ENCODE assay signal across 30 cellular contexts in genomic region chr9:108683245-108683644, GRCh38.
"Had no signal": no experiment of that assay in that cellular context is flagged by ENCODE, and none has a peak within 500 bp of the region (broad histone marks: within the 10 kb centered on the region; RNA-seq: fewer than 3 reads in every experiment).

No MANE protein-coding gene starts in this region.

- ATAC-seq: activated CD4-positive, alpha-beta T cell treated with anti-CD3 and anti-CD28 coated beads for 36 hours; activated CD8-positive, alpha-beta memory T cell treated with anti-CD3 and anti-CD28 coated beads, Interleukin-2, amount 10 ng/mL, durations not matched to agents 7 days and 5 days; activated CD8-positive, alpha-beta T cell treated with anti-CD3 and anti-CD28 coated beads, Interleukin-2, amount 10 ng/mL, durations not matched to agents 7 days and 5 days; activated naive CD4-positive, alpha-beta T cell treated with anti-CD3 and anti-CD28 coated beads, Interleukin-2, amount 50 U/mL, for 72 hours; esophagus mucosa; gastroesophageal sphincter; T-helper 17 cell had no signal

- H3K27me3 Mint-ChIP-seq: activated CD4-positive, alpha-beta memory T cell treated with anti-CD3 and anti-CD28 coated beads for 36 hours; activated CD4-positive, alpha-beta T cell treated with anti-CD3 and anti-CD28 coated beads for 36 hours; activated CD4-positive, alpha-beta T cell treated with anti-CD3 and anti-CD28 coated beads, Interleukin-2, amount 10 ng/mL, durations not matched to agents 24 days and 14 days; activated CD8-positive, alpha-beta memory T cell treated with anti-CD3 and anti-CD28 coated beads, Interleukin-2, amount 10 ng/mL, durations not matched to agents 7 days and 5 days; activated naive CD4-positive, alpha-beta T cell treated with anti-CD3 and anti-CD28 coated beads, Interleukin-2, amount 10 ng/mL, durations not matched to agents 7 days and 5 days; activated naive CD8-positive, alpha-beta T cell treated with anti-CD3 and anti-CD28 coated beads, Interleukin-2, amount 10 ng/mL, durations not matched to agents 7 days and 5 days; brain had no signal

- H3K9me3 ChIP-seq: ascending aorta, colonic mucosa had no signal

- H3K36me3 ChIP-seq: ascending aorta, breast epithelium, cardiac muscle cell, colonic mucosa, gastroesophageal sphincter had no signal

- H3K27me3 ChIP-seq: ascending aorta, breast epithelium, cardiac muscle cell, colonic mucosa had no signal

- H3K27ac ChIP-seq: ascending aorta, breast epithelium, cardiac muscle cell, colonic mucosa, gastroesophageal sphincter had no signal

- H3K4me1 Mint-ChIP-seq: activated CD4-positive, alpha-beta T cell treated with anti-CD3 and anti-CD28 coated beads for 36 hours; activated CD4-positive, alpha-beta T cell treated with anti-CD3 and anti-CD28 coated beads, Interleukin-2, amount 10 ng/mL, durations not matched to agents 24 days and 14 days; activated CD8-positive, alpha-beta memory T cell treated with anti-CD3 and anti-CD28 coated beads, Interleukin-2, amount 10 ng/mL, durations not matched to agents 7 days and 5 days; activated naive CD4-positive, alpha-beta T cell treated with anti-CD3 and anti-CD28 coated beads, Interleukin-2, amount 10 ng/mL, durations not matched to agents 7 days and 5 days; activated naive CD8-positive, alpha-beta T cell treated with anti-CD3 and anti-CD28 coated beads, Interleukin-2, amount 10 ng/mL, durations not matched to agents 7 days and 5 days; T-helper 17 cell had no signal

- H3K27ac Mint-ChIP-seq: activated CD4-positive, alpha-beta memory T cell treated with anti-CD3 and anti-CD28 coated beads for 36 hours; activated CD4-positive, alpha-beta T cell treated with anti-CD3 and anti-CD28 coated beads for 36 hours; activated CD4-positive, alpha-beta T cell treated with anti-CD3 and anti-CD28 coated beads, Interleukin-2, amount 10 ng/mL, durations not matched to agents 24 days and 14 days; activated CD8-positive, alpha-beta memory T cell treated with anti-CD3 and anti-CD28 coated beads, Interleukin-2, amount 10 ng/mL, durations not matched to agents 7 days and 5 days; activated CD8-positive, alpha-beta T cell treated with anti-CD3 and anti-CD28 coated beads, Interleukin-2, amount 10 ng/mL, durations not matched to agents 7 days and 5 days; activated naive CD4-positive, alpha-beta T cell treated with anti-CD3 and anti-CD28 coated beads, Interleukin-2, amount 10 ng/mL, durations not matched to agents 7 days and 5 days; activated naive CD4-positive, alpha-beta T cell treated with anti-CD3 and anti-CD28 coated beads, Interleukin-2, amount 50 U/mL, for 72 hours; activated naive CD8-positive, alpha-beta T cell treated with anti-CD3 and anti-CD28 coated beads, Interleukin-2, amount 10 ng/mL, durations not matched to agents 7 days and 5 days; activated T-helper 1 cell treated with anti-CD3 and anti-CD28 coated beads, Interleukin-12 subunit alpha, Interleukin-12 subunit beta, Interleukin-2, Interleukin-4 antibody, amounts not matched to agents 30 ng/mL and 10 ng/mL and 1 ng/mL, durations not matched to agents 14 hours and 24 hours and 36 hours; brain; endodermal cell; T-helper 17 cell had no signal

- H3K4me1 ChIP-seq: ascending aorta, breast epithelium, colonic mucosa, gastroesophageal sphincter had no signal

- H3K36me3 Mint-ChIP-seq: activated CD4-positive, alpha-beta memory T cell treated with anti-CD3 and anti-CD28 coated beads for 36 hours; activated CD8-positive, alpha-beta memory T cell treated with anti-CD3 and anti-CD28 coated beads, Interleukin-2, amount 10 ng/mL, durations not matched to agents 7 days and 5 days; activated naive CD4-positive, alpha-beta T cell treated with anti-CD3 and anti-CD28 coated beads, Interleukin-2, amount 10 ng/mL, durations not matched to agents 7 days and 5 days; activated naive CD4-positive, alpha-beta T cell treated with anti-CD3 and anti-CD28 coated beads, Interleukin-2, amount 50 U/mL, for 72 hours; activated naive CD8-positive, alpha-beta T cell treated with anti-CD3 and anti-CD28 coated beads, Interleukin-2, amount 10 ng/mL, durations not matched to agents 7 days and 5 days; brain had no signal

- H3K4me3 ChIP-seq: ascending aorta, breast epithelium, cardiac muscle cell, colonic mucosa, gastroesophageal sphincter had no signal

- H3K4me3 Mint-ChIP-seq: activated CD4-positive, alpha-beta memory T cell treated with anti-CD3 and anti-CD28 coated beads for 36 hours; activated CD4-positive, alpha-beta T cell treated with anti-CD3 and anti-CD28 coated beads for 36 hours; activated CD4-positive, alpha-beta T cell treated with anti-CD3 and anti-CD28 coated beads, Interleukin-2, amount 10 ng/mL, durations not matched to agents 24 days and 14 days; activated CD8-positive, alpha-beta memory T cell treated with anti-CD3 and anti-CD28 coated beads, Interleukin-2, amount 10 ng/mL, durations not matched to agents 7 days and 5 days; activated CD8-positive, alpha-beta T cell treated with anti-CD3 and anti-CD28 coated beads, Interleukin-2, amount 10 ng/mL, durations not matched to agents 7 days and 5 days; activated naive CD4-positive, alpha-beta T cell treated with anti-CD3 and anti-CD28 coated beads, Interleukin-2, amount 10 ng/mL, durations not matched to agents 7 days and 5 days; activated naive CD8-positive, alpha-beta T cell treated with anti-CD3 and anti-CD28 coated beads, Interleukin-2, amount 10 ng/mL, durations not matched to agents 7 days and 5 days; activated T-helper 1 cell treated with anti-CD3 and anti-CD28 coated beads, Interleukin-12 subunit alpha, Interleukin-12 subunit beta, Interleukin-2, Interleukin-4 antibody, amounts not matched to agents 30 ng/mL and 10 ng/mL and 1 ng/mL, durations not matched to agents 14 hours and 24 hours and 36 hours; brain; endodermal cell; T-helper 17 cell had no signal

- DNase-seq: activated CD4-positive, alpha-beta memory T cell treated with anti-CD3 and anti-CD28 coated beads for 36 hours; activated CD4-positive, alpha-beta T cell treated with anti-CD3 and anti-CD28 coated beads for 36 hours; activated CD4-positive, alpha-beta T cell treated with anti-CD3 and anti-CD28 coated beads, Interleukin-2, amount 10 ng/mL, durations not matched to agents 24 days and 14 days; activated CD4-positive, CD25-positive, alpha-beta regulatory T cell; activated CD4-positive, CD25-positive, alpha-beta regulatory T cell treated with anti-CD3 and anti-CD28 coated beads, Interleukin-2, amount 50 U/mL, for 72 hours; activated CD8-positive, alpha-beta memory T cell treated with anti-CD3 and anti-CD28 coated beads, Interleukin-2, amount 10 ng/mL, durations not matched to agents 7 days and 5 days; activated CD8-positive, alpha-beta memory T cell treated with anti-CD3 and anti-CD28 coated beads, Interleukin-2, amount 50 U/mL, for 4 hours; activated CD8-positive, alpha-beta T cell treated with anti-CD3 and anti-CD28 coated beads, Interleukin-2, amount 10 ng/mL, durations not matched to agents 7 days and 5 days; activated gamma-delta T cell; activated naive CD4-positive, alpha-beta T cell; activated naive CD4-positive, alpha-beta T cell treated with anti-CD3 and anti-CD28 coated beads, Interleukin-2, amount 10 ng/mL, durations not matched to agents 7 days and 5 days; activated naive CD8-positive, alpha-beta T cell treated with anti-CD3 and anti-CD28 coated beads, Interleukin-2, amount 10 ng/mL, durations not matched to agents 7 days and 5 days; activated T-cell treated with anti-CD3 and anti-CD28 coated beads, Interleukin-2, amount 50 U/mL, for 1 hour; activated T-cell treated with anti-CD3 and anti-CD28 coated beads, Interleukin-2, amount 50 U/mL, for 48 hours; central memory CD4-positive, alpha-beta T cell; cerebellar nuclear complex; colonic mucosa; effector memory CD4-positive, alpha-beta T cell; endodermal cell; foreskin melanocyte; T-helper 1 cell; T-helper 17 cell had no signal
